18 cellular contexts compared by ENCODE assay signal in genomic region chrX:44731160-44731559, GRCh38.
"Had no signal": no experiment of that assay in that cellular context is flagged by ENCODE, and none has a peak within 500 bp of the region (broad histone marks: within the 10 kb centered on the region; RNA-seq: fewer than 3 reads in every experiment).

No MANE protein-coding gene starts in this region.

- ATAC-seq: activated CD8-positive, alpha-beta T cell treated with anti-CD3 and anti-CD28 coated beads for 36 hours; activated T-cell treated with anti-CD3 and anti-CD28 coated beads, Interleukin-2, amount 50 U/mL, for 72 hours; heart left ventricle; left ventricle myocardium superior had no signal

- H3K4me1 ChIP-seq: heart left ventricle, sigmoid colon, transverse colon had no signal

- DNase-seq: activated CD4-positive, alpha-beta T cell treated with anti-CD3 and anti-CD28 coated beads for 4 hours; activated CD8-positive, alpha-beta memory T cell treated with anti-CD3 and anti-CD28 coated beads, Interleukin-2, amount 50 U/mL, for 4 hours; activated CD8-positive, alpha-beta T cell treated with anti-CD3 and anti-CD28 coated beads for 36 hours; activated gamma-delta T cell treated with Interleukin-2 at 50 U/mL for 16 hours; activated naive CD8-positive, alpha-beta T cell treated with anti-CD3 and anti-CD28 coated beads for 36 hours; activated T-cell treated with anti-CD3 and anti-CD28 coated beads, Interleukin-2, amount 50 U/mL, for 72 hours; anterior cingulate cortex; heart left ventricle; islet precursor cell; left ventricle myocardium superior; sigmoid colon; stimulated activated CD4-positive, alpha-beta T cell treated with anti-CD3 and anti-CD28 coated beads, Interleukin-12 subunit alpha, Interleukin-12 subunit beta, amount 100 ng/mL, for 4 hours; stimulated activated naive CD4-positive, alpha-beta T cell; substantia nigra; transverse colon had no signal

- H3K27ac Mint-ChIP-seq: activated CD8-positive, alpha-beta T cell treated with anti-CD3 and anti-CD28 coated beads for 36 hours; activated naive CD8-positive, alpha-beta T cell treated with anti-CD3 and anti-CD28 coated beads for 36 hours; activated T-cell treated with anti-CD3 and anti-CD28 coated beads, Interleukin-2, amount 50 U/mL, for 72 hours; T-helper 1 cell treated with Interleukin-12 subunit alpha and Interleukin-12 subunit beta and Interleukin-4 antibody, amounts not matched to agents 30 μg/mL and 1 μg/mL, for 36 hours had no signal

- H3K9me3 ChIP-seq: sigmoid colon, transverse colon had no signal

- H3K27me3 Mint-ChIP-seq: activated CD8-positive, alpha-beta T cell treated with anti-CD3 and anti-CD28 coated beads for 36 hours; activated naive CD8-positive, alpha-beta T cell treated with anti-CD3 and anti-CD28 coated beads for 36 hours had no signal

- H3K4me3 ChIP-seq: cardiac muscle cell, heart left ventricle, sigmoid colon, transverse colon had no signal

- H3K27ac ChIP-seq: cardiac muscle cell, heart left ventricle, sigmoid colon, transverse colon had no signal

- H3K4me3 Mint-ChIP-seq: activated CD8-positive, alpha-beta T cell treated with anti-CD3 and anti-CD28 coated beads for 36 hours; activated naive CD8-positive, alpha-beta T cell treated with anti-CD3 and anti-CD28 coated beads for 36 hours; activated T-cell treated with anti-CD3 and anti-CD28 coated beads, Interleukin-2, amount 50 U/mL, for 72 hours; T-helper 1 cell treated with Interleukin-12 subunit alpha and Interleukin-12 subunit beta and Interleukin-4 antibody, amounts not matched to agents 30 μg/mL and 1 μg/mL, for 36 hours had no signal

- H3K36me3 ChIP-seq: cardiac muscle cell, heart left ventricle, sigmoid colon, transverse colon had no signal

- H3K27me3 ChIP-seq: cardiac muscle cell, sigmoid colon, transverse colon had no signal

- H3K4me1 Mint-ChIP-seq: activated naive CD8-positive, alpha-beta T cell treated with anti-CD3 and anti-CD28 coated beads for 36 hours had no signal

- H3K36me3 Mint-ChIP-seq: activated naive CD8-positive, alpha-beta T cell treated with anti-CD3 and anti-CD28 coated beads for 36 hours had no signal

- FAIRE-seq: endothelial cell of umbilical vein had no signal

- H3K9me3 Mint-ChIP-seq: activated naive CD8-positive, alpha-beta T cell treated with anti-CD3 and anti-CD28 coated beads for 36 hours; activated T-cell treated with anti-CD3 and anti-CD28 coated beads, Interleukin-2, amount 50 U/mL, for 72 hours; T-helper 1 cell treated with Interleukin-12 subunit alpha and Interleukin-12 subunit beta and Interleukin-4 antibody, amounts not matched to agents 30 μg/mL and 1 μg/mL, for 36 hours had no signal
